28 cellular contexts compared by ENCODE assay signal in genomic region chr6:41376176-41376575, GRCh38. TPM values are rescaled to one million over a fixed set of nuclear protein-coding genes. Genes with fewer than 3 reads are reported as not detected.
DNase-seq lines count a peak whose midpoint lies in the region; ATAC-seq and TF ChIP-seq lines count a peak whose summit lies in the region.
"Had no signal": no experiment of that assay in that cellular context is flagged by ENCODE, and none has a peak within 500 bp of the region (broad histone marks: within the 10 kb centered on the region; RNA-seq: fewer than 3 reads in every experiment).

No MANE protein-coding gene starts in this region.

- H3K4me1 Mint-ChIP-seq in IgD-negative memory B cell (peaks cover 20 to 30% (median 24%) of the 10 kb centered on the region in 3 donors), naive B cell (peaks cover 32 to 44% (median 43%) of the 10 kb centered on the region in 3 donors), type B pancreatic cell (ENCODE audit: unreplicated experiment) (peaks cover 50% of the 10 kb centered on the region), glutamatergic neuron (ENCODE audit: low read depth, unreplicated experiment) (peaks cover 24% of the 10 kb centered on the region)

- peaks cover 15% of the 10 kb centered on the region for H3K4me1 ChIP-seq in iPS-15b (ENCODE audit: control insufficient read depth, insufficient read depth, low read length)

- no peak for ATAC-seq in naive B cell (ENCODE audit: low read depth in 2 of 2)
- no peak for ATAC-seq in HG03039 (IDR thresholded peaks at IDR 0.05; ENCODE audit: unreplicated experiment)
- ATAC-seq: HCT116, K562 had no signal

- H3K9me3 Mint-ChIP-seq in IgD-negative memory B cell (peaks cover 0 to 1% (median 0%) of the 10 kb centered on the region in 3 donors), naive B cell (peaks cover 0 to 5% (median 0%) of the 10 kb centered on the region in 7 donors), type B pancreatic cell (no peaks in the 10 kb centered on the region), glutamatergic neuron (ENCODE audit: unreplicated experiment) (peaks cover 13% of the 10 kb centered on the region)

- H3K27ac Mint-ChIP-seq in IgD-negative memory B cell (no peak overlapping the region), naive B cell (no peak overlapping the region), type B pancreatic cell (no peak overlapping the region), glutamatergic neuron (ENCODE audit: unreplicated experiment) (no peak overlapping the region)

- H3K27me3 Mint-ChIP-seq in IgD-negative memory B cell: peaks cover 56% of the 10 kb centered on the region
- H3K27me3 Mint-ChIP-seq in naive B cell: peaks cover 63 to 85% (median 83%) of the 10 kb centered on the region in 3 donors
- H3K27me3 Mint-ChIP-seq in type B pancreatic cell: peaks cover 90% of the 10 kb centered on the region
- peaks cover 53% of the 10 kb centered on the region for H3K27me3 Mint-ChIP-seq in glutamatergic neuron (ENCODE audit: unreplicated experiment)

- H3K9ac ChIP-seq in iPS-15b (ENCODE audit: low read depth, low read length): no peak overlapping the region
- H3K9ac ChIP-seq: BLaER1 had no signal

- H3K36me3 Mint-ChIP-seq in IgD-negative memory B cell (peaks cover 4% of the 10 kb centered on the region), naive B cell (no peaks in the 10 kb centered on the region), type B pancreatic cell (no peaks in the 10 kb centered on the region), glutamatergic neuron (ENCODE audit: unreplicated experiment) (peaks cover 4% of the 10 kb centered on the region)
- H3K36me3 Mint-ChIP-seq: CD4-positive, CD25-positive, alpha-beta regulatory T cell had no signal

- H3K4me3 ChIP-seq in iPS-15b (ENCODE audit: low read depth, low read length): peak overlapping the region; percentile 31
- H3K4me3 ChIP-seq: BLaER1, K562, SK-N-MC had no signal

- no peak for DNase-seq in naive B cell
- no peak for DNase-seq in type B pancreatic cell (ENCODE audit: extremely low spot score, unreplicated experiment)
- no peak for DNase-seq in NCI-H1092 treated with DMSO at 0.1 percent for 48 hours (lab: John Stamatoyannopoulos, UW)
- DNase-seq in glutamatergic neuron: no peak
- DNase-seq: CD4-positive, CD25-positive, alpha-beta regulatory T cell; DMS53; GOT3; Kasumi-1; MV-4-11; NCI-H1105 treated with DMSO at 0.1 percent for 48 hours; NCI-H146; NCI-H1930; NCI-H2107; NCI-H446; NCI-H524 treated with DMSO at 0.1 percent for 48 hours; NCI-H774; SIG-M5 had no signal

- H3K36me3 ChIP-seq in iPS-15b (ENCODE audit: control insufficient read depth, insufficient read depth, low read length): no peaks in the 10 kb centered on the region
- H3K36me3 ChIP-seq: BLaER1 had no signal

- H3K4me3 Mint-ChIP-seq in IgD-negative memory B cell (peak overlapping the region in 3 of 4 donors; percentile 16 to 63 (median 61)), naive B cell (peak overlapping the region in 5 of 8 donors; percentile 68 to 84 (median 81)), type B pancreatic cell (peak overlapping the region; percentile 79), glutamatergic neuron (ENCODE audit: unreplicated experiment) (no peak overlapping the region)
- H3K4me3 Mint-ChIP-seq: CD4-positive, CD25-positive, alpha-beta regulatory T cell had no signal

- no peaks in the 10 kb centered on the region for H3K9me3 ChIP-seq in iPS-15b (ENCODE audit: control insufficient read depth, insufficient read depth, low read length)

- peaks cover 96% of the 10 kb centered on the region for H3K27me3 ChIP-seq in iPS-15b (ENCODE audit: control insufficient read depth, insufficient read depth, low read length)

- TF ChIP-seq CTCF in type B pancreatic cell (conservative IDR thresholded peaks at IDR 0.05) (no peak), glutamatergic neuron (IDR thresholded peaks at IDR 0.05; ENCODE audit: partially characterized antibody, unreplicated experiment) (no peak)

RNA-seq across cellular contexts. Expression of gene NCR2, which starts 40.8 kb away (rescaled TPM):
- not detected for polyA plus RNA-seq in IgD-negative memory B cell
- not detected for polyA plus RNA-seq in naive B cell (ENCODE audit: low read depth in 6 of 6)
- total RNA-seq in type B pancreatic cell (ENCODE audit: low replicate concordance): not detected in 2 replicates
- not detected for total RNA-seq in glutamatergic neuron (ENCODE audit: unreplicated experiment)
- total RNA-seq: CD4-positive, CD25-positive, alpha-beta regulatory T cell; Daoy; G401; K562; M059J had no signal
- polyA plus RNA-seq: AG04450; CD4-positive, CD25-positive, alpha-beta regulatory T cell; K562 had no signal
